ENCODE assay signal across 8 cellular contexts in genomic region chr16:75109732-75110243, GRCh38. TPM values are rescaled to one million over a fixed set of nuclear protein-coding genes. Genes with fewer than 3 reads are reported as not detected.
A peak's percentile ranks its signal among the peaks of the same experiment; 100 is the strongest.
DNase-seq lines count a peak whose midpoint lies in the region; ATAC-seq and TF ChIP-seq lines count a peak whose summit lies in the region.

No MANE protein-coding gene starts in this region.

- DNase-seq in DMS153 (lab: John Stamatoyannopoulos, UW), result peak; percentile 69
- DNase-seq in NCI-H2196 (lab: John Stamatoyannopoulos, UW; ENCODE audit: unreplicated experiment), result peak; percentile 27
- DNase-seq in MCF 10A (ENCODE audit: unreplicated experiment), result peak; percentile 29
- peak; percentile 27 for DNase-seq in middle frontal gyrus (ENCODE audit: extremely low spot score, low spot score)
- no peak for DNase-seq in dedifferentiated amniotic fluid mesenchymal stem cell (ENCODE audit: extremely low spot score)
- DNase-seq in NCI-H146 (lab: John Stamatoyannopoulos, UW), result no peak
- DNase-seq in stimulated activated naive CD4-positive, alpha-beta T cell (lab: John Stamatoyannopoulos, UW), result no peak

- H3K36me3 Mint-ChIP-seq in MCF 10A (ENCODE audit: insufficient read depth, unreplicated experiment), result peaks cover 13% of the 10 kb centered on the region

- no peaks in the 10 kb centered on the region for H3K27me3 Mint-ChIP-seq in MCF 10A (ENCODE audit: insufficient read depth, unreplicated experiment)

- H3K9me3 Mint-ChIP-seq in MCF 10A (ENCODE audit: unreplicated experiment), result no peaks in the 10 kb centered on the region

- no peak for ATAC-seq in HG02678 (IDR thresholded peaks at IDR 0.05; ENCODE audit: unreplicated experiment)

- CTCF ChIA-PET in MCF 10A (lab: Yijun Ruan, JAX), result interaction anchor here (0.7 to 6.3 kb wide), 12 partner anchors 8 to 295 kb away, joined by 3 to 199 read pairs (median 10); partner anchors contain the start of gene ZNRF1

- no TSS peak for BruUV-seq in MCF 10A (replicated peaks; lab: Mats Ljungman, UMichigan)

- POLR2A ChIA-PET in MCF 10A (lab: Yijun Ruan, JAX), result interaction anchor here (0.6 to 4.4 kb wide), 12 partner anchors 10 to 738 kb away, joined by 3 to 71 read pairs (median 6); partner anchors contain the start of genes WDR59, ZFP1 and ZNRF1

- peaks cover 29% of the 10 kb centered on the region for H3K4me1 Mint-ChIP-seq in MCF 10A (ENCODE audit: insufficient read depth, unreplicated experiment)

- peak overlapping the region; percentile 76 for H3K27ac Mint-ChIP-seq in MCF 10A (ENCODE audit: low read depth, unreplicated experiment)

- TF ChIP-seq CTCF in MCF 10A (IDR thresholded peaks at IDR 0.05; ENCODE audit: unreplicated experiment), result no peak

- peak overlapping the region; percentile 67 for H3K4me3 Mint-ChIP-seq in MCF 10A (ENCODE audit: unreplicated experiment)

- intact Hi-C loops in MCF 10A (cut with micrococcal nuclease), result loop anchor here (2.0 kb wide), 1 partner anchor 297 kb away; no protein-coding TSS in a partner anchor

RNA-seq across cellular contexts. Expression of gene LDHD, which starts 6.8 kb away (rescaled TPM):
- total RNA-seq in MCF 10A (2022), result 0.15 and 0.30 TPM in 2 replicates

RNA-seq across cellular contexts. Expression of gene ZFP1, which starts 38.5 kb away (rescaled TPM):
- total RNA-seq in MCF 10A (2022), result 11.5 and 14.0 TPM in 2 replicates

Comparison
In these comparisons a context has a peak if more than half of its experiments do, and no peak if none do; other contexts are left out.
1. DNase-seq: peak in DMS153 (single experiment), NCI-H2196 (single experiment), MCF 10A (single experiment) and middle frontal gyrus (single experiment); none in dedifferentiated amniotic fluid mesenchymal stem cell (single experiment), NCI-H146 (single experiment) and stimulated activated naive CD4-positive, alpha-beta T cell (0 of 6).